8 cellular contexts compared by ENCODE assay signal in the genomic region with DNA sequence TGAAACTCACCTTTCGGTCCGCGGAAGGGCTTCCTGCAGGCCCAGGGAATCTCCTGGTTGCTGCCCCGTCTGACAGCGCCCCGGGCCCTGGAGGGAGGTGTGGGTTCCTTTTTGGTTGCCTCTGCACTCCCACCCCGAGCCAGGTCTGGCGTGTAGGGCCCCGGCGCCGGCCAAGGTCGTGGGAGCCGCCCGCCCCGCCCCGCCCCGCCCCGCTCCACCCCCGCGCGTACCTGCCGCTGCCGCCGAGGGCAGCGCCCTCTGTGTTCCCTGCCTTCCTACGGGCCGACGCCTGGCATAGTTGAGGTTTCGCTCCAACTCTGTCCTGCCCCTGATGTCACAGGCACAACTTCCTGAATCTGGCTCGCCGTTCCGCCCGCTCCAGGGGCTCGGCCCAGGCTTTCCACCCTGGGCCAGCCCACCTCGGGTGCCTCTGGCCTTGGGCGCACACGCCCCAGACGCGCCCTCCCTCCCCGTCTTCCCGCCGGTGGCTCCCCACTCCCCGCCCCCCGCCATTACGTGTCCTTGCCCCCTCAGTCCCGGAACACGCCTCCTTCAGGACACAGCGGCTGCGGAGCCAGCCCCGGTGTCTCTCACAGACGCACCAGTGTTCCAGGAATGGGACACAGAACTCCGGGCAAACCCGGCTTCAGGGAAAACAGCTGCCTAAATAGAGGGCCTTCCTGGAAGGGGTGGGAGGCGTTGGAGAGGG. TPM values are rescaled to one million over a fixed set of nuclear protein-coding genes. Genes with fewer than 3 reads are reported as not detected.
DNase-seq lines count a peak whose midpoint lies in the region; ATAC-seq and TF ChIP-seq lines count a peak whose summit lies in the region.

TSS of gene KIAA0040 (minus strand) at position 147 of the 709 bp plus-strand sequence. CDS start 31,763 bp downstream, outside the sequence.

- DNase-seq in GM06990 (ENCODE audit: extremely low read depth, insufficient read length) (peak; percentile 73), body of pancreas (peak; percentile 88 to 94 (median 90)), immature natural killer cell (peak; percentile 36 to 47 (median 45)), middle frontal gyrus (ENCODE audit: extremely low spot score, low spot score) (no peak)
- peak; percentile 54 for DNase-seq in T-helper 2 cell treated with Interferon-gamma antibody and Interleukin-4, amounts not matched to agents 5 μg/mL and 100 μg/mL, for 36 hours (ENCODE audit: low spot score)
- peak; percentile 28 to 66 (median 46) for DNase-seq in stimulated activated CD4-positive, alpha-beta T cell treated with anti-CD3 and anti-CD28 coated beads, Interleukin-12 subunit alpha, Interleukin-12 subunit beta, amount 100 ng/mL, for 48 hours (ENCODE audit: low read depth in 2 of 3, low spot score in 1 of 3)

- no peaks in the 10 kb centered on the region for H3K9me3 ChIP-seq in Loucy (ENCODE audit: insufficient read depth, low read depth, low read length)
- H3K9me3 ChIP-seq in body of pancreas = no peaks in the 10 kb centered on the region

- H3K4me1 Mint-ChIP-seq in T-helper 2 cell treated with Interferon-gamma antibody and Interleukin-4, amounts not matched to agents 5 μg/mL and 100 μg/mL, for 36 hours (ENCODE audit: low read depth) = peaks cover 52% of the 10 kb centered on the region
- H3K4me1 Mint-ChIP-seq in immature natural killer cell = peaks cover 41 to 46% of the 10 kb centered on the region in 2 donors

- peak within 1 kb of the TSS; percentile 98 for H3K4me3 Mint-ChIP-seq in T-helper 2 cell treated with Interferon-gamma antibody and Interleukin-4, amounts not matched to agents 5 μg/mL and 100 μg/mL, for 36 hours
- H3K4me3 Mint-ChIP-seq in immature natural killer cell = peak within 1 kb of the TSS; percentile 98 to 99 (median 99)

- H3K9me3 Mint-ChIP-seq in T-helper 2 cell treated with Interferon-gamma antibody and Interleukin-4, amounts not matched to agents 5 μg/mL and 100 μg/mL, for 36 hours = no peaks in the 10 kb centered on the region
- H3K9me3 Mint-ChIP-seq in immature natural killer cell = no peaks in the 10 kb centered on the region

- peak within 1 kb of the TSS; percentile 87 for H3K4me2 ChIP-seq in Loucy (ENCODE audit: low read depth, low read length, poor library complexity, severe bottlenecking)

- peaks cover 42% of the 10 kb centered on the region for H3K36me3 Mint-ChIP-seq in T-helper 2 cell treated with Interferon-gamma antibody and Interleukin-4, amounts not matched to agents 5 μg/mL and 100 μg/mL, for 36 hours (ENCODE audit: low read depth)
- H3K36me3 Mint-ChIP-seq in immature natural killer cell = peaks cover 0 to 5% (median 3%) of the 10 kb centered on the region in 3 donors

- intact Hi-C loops in body of pancreas (cut with DNase I) = no loop called here

- ATAC-seq in GM21737 (IDR thresholded peaks at IDR 0.05; ENCODE audit: unreplicated experiment) (peak; percentile 48), body of pancreas (peak; percentile 92)

- H3K79me2 ChIP-seq in Loucy (ENCODE audit: insufficient read depth, low read length) = peaks cover 7% of the 10 kb centered on the region; the same call in 1 of the 2 replicates

- H4K20me1 ChIP-seq in Loucy (ENCODE audit: insufficient read depth, low read length, poor library complexity, severe bottlenecking) = no peaks in the 10 kb centered on the region

- H3K27ac Mint-ChIP-seq in T-helper 2 cell treated with Interferon-gamma antibody and Interleukin-4, amounts not matched to agents 5 μg/mL and 100 μg/mL, for 36 hours = peak within 1 kb of the TSS; percentile 67
- H3K27ac Mint-ChIP-seq in immature natural killer cell = peak within 1 kb of the TSS; percentile 84 to 94 (median 90)

- peak within 1 kb of the TSS; percentile 88 to 99 (median 94) for H3K27ac ChIP-seq in body of pancreas

- H3K4me1 ChIP-seq in Loucy (ENCODE audit: insufficient read depth, low read length, poor library complexity, severe bottlenecking) (peaks cover 65% of the 10 kb centered on the region), body of pancreas (peaks cover 41% of the 10 kb centered on the region)

- H3K9ac ChIP-seq in Loucy (ENCODE audit: low read depth, low read length, poor library complexity, severe bottlenecking) = peak within 1 kb of the TSS; percentile 85

- peak; percentile 26 for TF ChIP-seq CTCF in GM06990 (IDR thresholded peaks at IDR 0.05; ENCODE audit: insufficient read depth, low read length, poor library complexity, severe bottlenecking)
- TF ChIP-seq CTCF in Loucy (conservative IDR thresholded peaks at IDR 0.05; ENCODE audit: low read length) = no peak; the same call in 1 of the 2 replicates
- TF ChIP-seq CTCF in body of pancreas (IDR thresholded peaks at IDR 0.05) = peak in 3 of 7 experiments; percentile 21 to 27 (median 26)

- peak within 1 kb of the TSS; percentile 88 for H2AFZ ChIP-seq in Loucy (ENCODE audit: low read length)

- no peaks in the 10 kb centered on the region for H3K27me3 Mint-ChIP-seq in T-helper 2 cell treated with Interferon-gamma antibody and Interleukin-4, amounts not matched to agents 5 μg/mL and 100 μg/mL, for 36 hours (ENCODE audit: low read depth)
- H3K27me3 Mint-ChIP-seq in immature natural killer cell (ENCODE audit: low read depth in 3 of 3) = peaks cover 0 to under 1% (median 0%) of the 10 kb centered on the region in 3 donors

- H3K36me3 ChIP-seq in GM06990 (ENCODE audit: control insufficient read depth, insufficient read depth, low read length) (no peaks in the 10 kb centered on the region), Loucy (ENCODE audit: insufficient read depth, low read length) (no peaks in the 10 kb centered on the region), body of pancreas (replicated peaks in 1 of 2; ENCODE audit: insufficient read depth in 1 of 2, low read depth in 2 of 2) (no peaks in the 10 kb centered on the region)

- TF ChIP-seq POLR2A in body of pancreas (IDR thresholded peaks at IDR 0.05) = peak; percentile 63 to 90 (median 85)

- H3K27me3 ChIP-seq in GM06990 (replicated peaks; ENCODE audit: control insufficient read depth, insufficient read depth, low read length) (no peaks in the 10 kb centered on the region), Loucy (ENCODE audit: insufficient read depth, low read length, poor library complexity, severe bottlenecking) (no peaks in the 10 kb centered on the region), body of pancreas (no peaks in the 10 kb centered on the region)

- no peaks in the 10 kb centered on the region for H3F3A ChIP-seq in Loucy (ENCODE audit: low read depth)

- peak within 1 kb of the TSS; percentile 79 for H3K4me3 ChIP-seq in GM06990 (replicated peaks; ENCODE audit: low read depth, low read length)
- H3K4me3 ChIP-seq in Loucy (ENCODE audit: low read length, poor library complexity, severe bottlenecking) = peak within 1 kb of the TSS; percentile 97
- H3K4me3 ChIP-seq in body of pancreas = peak within 1 kb of the TSS; percentile 37 to 85

- no peaks in the 10 kb centered on the region for H3K9me2 ChIP-seq in Loucy (replicated peaks; ENCODE audit: low read depth, low read length)

- 0 to 1% methylated on average over 14 to 50 of the region's 54 CpGs for WGBS in body of pancreas, 2 donors

RNA-seq across cellular contexts. Expression of gene KIAA0040, which starts in this region (rescaled TPM):
- 10 to 100 TPM; 10.1 to 29.7 TPM for total RNA-seq in body of pancreas
- 10 to 100 TPM; 11.8 to 23.6 (median 14.0) TPM for polyA plus RNA-seq in immature natural killer cell
